ENCODE assay signal across 12 cellular contexts in the genomic region with DNA sequence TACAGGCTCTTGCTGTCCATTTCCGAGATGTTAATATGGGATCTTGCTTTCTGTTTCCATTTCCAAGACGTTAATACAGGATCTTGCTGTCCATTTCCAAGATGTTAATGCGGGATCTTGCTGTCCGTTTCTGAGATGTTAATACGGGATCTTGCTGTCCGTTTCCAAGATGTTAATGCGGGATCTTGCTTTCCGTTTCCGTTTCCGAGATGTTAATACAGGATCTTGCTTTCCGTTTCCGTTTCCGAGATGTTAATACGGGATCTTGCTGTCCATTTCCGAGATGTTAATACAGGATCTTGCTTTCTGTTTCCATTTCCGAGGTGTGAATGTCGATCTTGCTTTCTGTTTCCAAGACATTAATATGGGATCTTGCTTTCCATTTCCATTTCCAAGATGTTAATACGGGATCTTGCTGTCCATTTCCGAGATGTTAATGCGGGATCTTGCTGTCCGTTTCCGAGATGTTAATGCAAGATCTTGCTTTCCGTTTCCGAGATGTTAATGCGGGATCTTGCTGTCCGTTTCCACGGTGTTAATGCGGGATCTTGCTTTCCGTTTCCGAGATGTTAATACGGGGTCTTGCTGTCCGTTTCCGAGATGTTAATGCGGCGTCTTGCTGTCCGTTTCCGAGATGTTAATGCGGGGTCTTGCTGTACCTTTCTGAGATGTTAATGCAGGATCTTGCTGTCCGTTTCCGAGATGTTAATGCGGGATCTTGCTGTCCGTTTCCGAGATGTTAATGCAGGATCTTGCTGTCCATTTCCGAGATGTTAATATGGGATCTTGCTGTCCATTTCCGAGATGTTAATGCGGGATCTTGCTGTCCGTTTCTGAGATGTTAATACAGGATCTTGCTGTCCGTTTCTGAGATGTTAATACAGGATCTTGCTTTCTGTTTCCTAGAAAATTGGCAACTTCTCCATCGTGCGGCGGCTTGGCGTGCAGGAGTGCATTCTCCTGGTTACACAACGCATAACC. TPM values are rescaled to one million over a fixed set of nuclear protein-coding genes. Genes with fewer than 3 reads are reported as not detected.
DNase-seq lines count a peak whose midpoint lies in the region; ATAC-seq and TF ChIP-seq lines count a peak whose summit lies in the region.
"Had no signal": no experiment of that assay in that cellular context is flagged by ENCODE, and none has a peak within 500 bp of the region (broad histone marks: within the 10 kb centered on the region; RNA-seq: fewer than 3 reads in every experiment).

No MANE protein-coding gene starts in this region.

- H3K4me3 ChIP-seq in AG04450 (ENCODE audit: low read depth, low read length), result no peak overlapping the region
- H3K4me3 ChIP-seq: BLaER1 treated with 17β-estradiol and CSF1 and Interleukin-3, amounts not matched to agents 10 nM and 100 nM had no signal

- no peak for TF ChIP-seq CTCF in AG04450 (IDR thresholded peaks at IDR 0.05; ENCODE audit: low read depth, low read length)

- no peaks in the 10 kb centered on the region for H3K27me3 ChIP-seq in AG04450 (ENCODE audit: control insufficient read depth, insufficient read depth, low read length)
- H3K27me3 ChIP-seq: BLaER1 treated with 17β-estradiol and CSF1 and Interleukin-3, amounts not matched to agents 10 nM and 100 nM had no signal

- ATAC-seq in GM21737 (IDR thresholded peaks at IDR 0.05; ENCODE audit: unreplicated experiment), result no peak

- H3K9me3 ChIP-seq in AG04450 (ENCODE audit: control insufficient read depth, insufficient read depth, low read length), result peaks cover 42% of the 10 kb centered on the region

- no peak overlapping the region for H3K27ac ChIP-seq in AG04450 (ENCODE audit: low read depth, low read length)
- H3K27ac ChIP-seq: BLaER1 treated with 17β-estradiol and CSF1 and Interleukin-3, amounts not matched to agents 10 nM and 100 nM; KMS-11 had no signal

- DNase-seq in AG04450 (ENCODE audit: low read depth, low spot score) (peak; percentile 29), M059J (ENCODE audit: low read depth) (peak; percentile 31), dermis blood vessel endothelial cell (peak; percentile 38), islet precursor cell (peak; percentile 69), T1000 (lab: John Stamatoyannopoulos, UW) (no peak)
- DNase-seq in activated CD4-positive, alpha-beta T cell treated with anti-CD3 and anti-CD28 coated beads for 4 hours, result no peak
- DNase-seq in stimulated activated CD4-positive, alpha-beta T cell treated with anti-CD3 and anti-CD28 coated beads, Interleukin-4, amount 100 ng/mL, for 4 hours, result no peak
- DNase-seq: NCI-H748 treated with DMSO at 0.1 percent for 48 hours; stimulated activated naive CD4-positive, alpha-beta T cell had no signal

- POLR2A ChIA-PET in AG04450 (lab: Yijun Ruan, JAX), result no interaction called here

- CTCF ChIA-PET in AG04450 (lab: Charles Lee), result no interaction called here

RNA-seq across cellular contexts. Expression of gene PEX11G, which starts 38.3 kb away (rescaled TPM):
- 0.60 and 1.2 TPM in 2 replicates for polyA plus RNA-seq in AG04450 (2011; rRNA removed)
- 0.28 and 0.43 TPM in 2 replicates for polyA minus RNA-seq in AG04450 (2011; rRNA and poly(A)+ RNA removed)
- 0.20 and 0.74 TPM in 2 replicates for total RNA-seq in M059J (2014; rRNA removed; shearing (Covaris generic))
- total RNA-seq in dermis blood vessel endothelial cell, result 2.3 and 2.9 TPM in 2 replicates

Comparison
In these comparisons a context has a peak if more than half of its experiments do, and no peak if none do; other contexts are left out.
1. DNase-seq: peak in AG04450 (single experiment), M059J (single experiment), dermis blood vessel endothelial cell (single experiment) and islet precursor cell (single experiment); none in T1000 (single experiment), activated CD4-positive, alpha-beta T cell treated with anti-CD3 and anti-CD28 coated beads for 4 hours (0 of 2) and stimulated activated CD4-positive, alpha-beta T cell treated with anti-CD3 and anti-CD28 coated beads, Interleukin-4, amount 100 ng/mL, for 4 hours (0 of 2).